In the genomic region with DNA sequence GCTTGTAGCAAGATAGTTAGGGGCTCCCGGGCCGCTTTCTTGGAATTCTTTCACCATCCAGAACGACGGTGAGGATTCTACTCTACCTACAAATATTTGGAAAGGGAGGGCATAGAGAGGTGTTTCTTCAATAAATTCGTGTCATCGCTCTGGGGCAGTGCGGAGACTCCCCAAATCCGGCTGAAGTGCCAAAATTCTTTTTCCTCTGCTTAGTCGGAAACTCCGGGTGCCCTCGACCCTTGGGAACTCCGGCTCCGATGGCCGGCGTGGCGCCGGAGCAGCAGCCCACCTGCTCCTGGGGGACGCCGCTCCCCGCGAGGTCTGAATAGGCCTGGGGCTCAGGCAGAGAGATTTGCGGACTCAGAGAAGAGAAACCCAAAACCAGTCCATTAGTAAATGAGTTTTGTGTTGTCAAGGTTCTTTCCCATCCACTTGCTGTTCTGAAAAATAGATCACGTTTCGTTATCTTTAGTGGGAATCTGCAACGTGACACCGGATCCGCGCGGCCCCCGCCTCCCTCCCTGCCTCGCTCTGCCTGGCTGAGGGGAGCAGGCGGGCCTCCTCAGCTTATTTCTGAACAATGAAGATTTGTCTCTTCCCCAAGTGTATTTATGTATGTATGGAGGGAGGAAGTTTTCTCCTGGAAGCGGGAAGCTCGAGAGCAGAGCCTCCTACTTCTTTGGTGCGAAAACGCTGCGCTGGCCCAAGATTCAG, we compare ENCODE assay signal across 9 cellular contexts. TPM values are rescaled to one million over a fixed set of nuclear protein-coding genes. Genes with fewer than 3 reads are reported as not detected.
DNase-seq lines count a peak whose midpoint lies in the region; TF ChIP-seq lines count a peak whose summit lies in the region.
"Had no signal": no experiment of that assay in that cellular context is flagged by ENCODE, and none has a peak within 500 bp of the region (broad histone marks: within the 10 kb centered on the region; RNA-seq: fewer than 3 reads in every experiment).

No MANE protein-coding gene starts in this region.

- H3K27ac Mint-ChIP-seq in neural progenitor cell: no peak overlapping the region
- H3K27ac Mint-ChIP-seq in endothelial cell (ENCODE audit: unreplicated experiment): no peak overlapping the region

- H3K9ac ChIP-seq in neural progenitor cell: no peak overlapping the region

- H2AFZ ChIP-seq in neural progenitor cell (replicated peaks): no peak overlapping the region

- in situ Hi-C loops in brain microvascular endothelial cell (cut with HindIII; ENCODE audit: low pct_ligation_motif_present, low sequenced_read_pairs): no loop called here

- no peaks in the 10 kb centered on the region for H3K36me3 Mint-ChIP-seq in neural progenitor cell
- peaks cover 12% of the 10 kb centered on the region for H3K36me3 Mint-ChIP-seq in endothelial cell (ENCODE audit: low read depth, unreplicated experiment)

- H3K79me2 ChIP-seq in neural progenitor cell (ENCODE audit: low read depth): no peaks in the 10 kb centered on the region

- H3K4me1 Mint-ChIP-seq in neural progenitor cell (peaks cover 47% of the 10 kb centered on the region), endothelial cell (ENCODE audit: unreplicated experiment) (peaks cover 55% of the 10 kb centered on the region)

- peak; percentile 44 for DNase-seq in DMS 273 (lab: John Stamatoyannopoulos, UW; ENCODE audit: unreplicated experiment)
- no peak for DNase-seq in DMS 273 treated with DMSO at 0.1 percent for 48 hours (lab: John Stamatoyannopoulos, UW)
- peak; percentile 74 for DNase-seq in NCI-H1092 treated with DMSO at 0.1 percent for 48 hours (lab: John Stamatoyannopoulos, UW)
- DNase-seq in brain microvascular endothelial cell: no peak
- peak; percentile 53 for DNase-seq in neural progenitor cell (ENCODE audit: low spot score)
- no peak for DNase-seq in hippocampal formation (lab: John Stamatoyannopoulos, UW)
- no peak for DNase-seq in endothelial cell (ENCODE audit: low spot score)
- no peak for DNase-seq in stimulated activated CD4-positive, alpha-beta T cell treated with anti-CD3 and anti-CD28 coated beads, Interleukin-2, amount 100 ng/mL, for 48 hours

- H3K9me3 ChIP-seq in neural progenitor cell (ENCODE audit: low read depth): no peaks in the 10 kb centered on the region

- H3K4me3 ChIP-seq in brain microvascular endothelial cell (ENCODE audit: low read depth, low read length): peak overlapping the region; percentile 37
- H3K4me3 ChIP-seq in neural progenitor cell: peak overlapping the region; percentile 21
- H3K4me3 ChIP-seq: Peyer's patch had no signal

- H3K4me3 Mint-ChIP-seq in neural progenitor cell (no peak overlapping the region), endothelial cell (ENCODE audit: unreplicated experiment) (no peak overlapping the region)

- H3K4me2 ChIP-seq in neural progenitor cell: peak overlapping the region; percentile 65

- H3K27ac ChIP-seq in brain microvascular endothelial cell (no peak overlapping the region), neural progenitor cell (no peak overlapping the region)
- H3K27ac ChIP-seq: Peyer's patch had no signal

- H3K4me1 ChIP-seq in neural progenitor cell: peaks cover 47% of the 10 kb centered on the region

- peaks cover 65% of the 10 kb centered on the region for H4K20me1 ChIP-seq in neural progenitor cell (ENCODE audit: low read depth)

- H3K27me3 Mint-ChIP-seq in neural progenitor cell (ENCODE audit: insufficient read depth, low read depth) (peaks cover 87% of the 10 kb centered on the region), endothelial cell (ENCODE audit: unreplicated experiment) (peaks cover 54% of the 10 kb centered on the region)

- H3K9me3 Mint-ChIP-seq in neural progenitor cell (peaks cover 9% of the 10 kb centered on the region), endothelial cell (ENCODE audit: unreplicated experiment) (no peaks in the 10 kb centered on the region)

- TF ChIP-seq CTCF in brain microvascular endothelial cell (IDR thresholded peaks at IDR 0.05; ENCODE audit: low read depth, low read length, missing control alignments) (no peak), neural progenitor cell (IDR thresholded peaks at IDR 0.05) (no peak), endothelial cell (IDR thresholded peaks at IDR 0.05; ENCODE audit: unreplicated experiment) (no peak)

- H3K36me3 ChIP-seq in brain microvascular endothelial cell (replicated peaks) (no peaks in the 10 kb centered on the region), neural progenitor cell (no peaks in the 10 kb centered on the region)
- H3K36me3 ChIP-seq: Peyer's patch had no signal

- peaks cover 74% of the 10 kb centered on the region for H3F3A ChIP-seq in neural progenitor cell (ENCODE audit: low read depth)

- H3K27me3 ChIP-seq in brain microvascular endothelial cell (replicated peaks): no peaks in the 10 kb centered on the region
- H3K27me3 ChIP-seq in neural progenitor cell: peaks cover 100% of the 10 kb centered on the region

RNA-seq across cellular contexts. Expression of a gene that starts 3.6 kb away (rescaled TPM):
- total RNA-seq in neural progenitor cell (ENCODE audit: low replicate concordance): 0.28 TPM in 1 of 2 replicates, not detected in the other
- 0.41 TPM for total RNA-seq in endothelial cell (ENCODE audit: unreplicated experiment)
- total RNA-seq: Peyer's patch had no signal

Comparison
In these comparisons a context has a peak if more than half of its experiments do, and no peak if none do; other contexts are left out.
1. DNase-seq: peak in DMS 273 (single experiment), NCI-H1092 treated with DMSO at 0.1 percent for 48 hours (single experiment) and neural progenitor cell (single experiment); none in DMS 273 treated with DMSO at 0.1 percent for 48 hours (single experiment), brain microvascular endothelial cell (single experiment), hippocampal formation (0 of 2), endothelial cell (single experiment) and stimulated activated CD4-positive, alpha-beta T cell treated with anti-CD3 and anti-CD28 coated beads, Interleukin-2, amount 100 ng/mL, for 48 hours (0 of 2).